ENCODE assay signal across 13 cellular contexts in genomic region chr17:64540118-64540776, GRCh38.
"Had no signal": no experiment of that assay in that cellular context is flagged by ENCODE, and none has a peak within 500 bp of the region (broad histone marks: within the 10 kb centered on the region; RNA-seq: fewer than 3 reads in every experiment).

No MANE protein-coding gene starts in this region.

- H3K36me3 ChIP-seq: colonic mucosa, uterus had no signal

- H3K27ac Mint-ChIP-seq: T-helper 1 cell treated with Interleukin-12 subunit alpha and Interleukin-12 subunit beta and Interleukin-4 antibody, amounts not matched to agents 30 μg/mL and 1 μg/mL, for 36 hours had no signal

- H3K27me3 ChIP-seq: cardiac muscle cell, colonic mucosa, stomach, thyroid gland, uterus had no signal

- DNase-seq: activated CD4-positive, alpha-beta T cell treated with anti-CD3 and anti-CD28 coated beads, Interleukin-2, amount 50 U/mL, for 4 hours; activated naive CD4-positive, alpha-beta T cell; colonic mucosa; hippocampal formation; kidney glomerular epithelial cell; retina; stomach; thyroid gland; uterus had no signal

- H3K9ac ChIP-seq: parathyroid adenoma had no signal

- H3K4me1 ChIP-seq: colonic mucosa, parathyroid adenoma, thyroid gland, uterus had no signal

- H3K4me3 ChIP-seq: cardiac muscle cell, colonic mucosa, skin epidermis, stomach, thyroid gland, uterus had no signal

- H3K27ac ChIP-seq: colonic mucosa, parathyroid adenoma, skin epidermis, stomach, thyroid gland, uterus had no signal

- H3K9me3 Mint-ChIP-seq: T-helper 1 cell treated with Interleukin-12 subunit alpha and Interleukin-12 subunit beta and Interleukin-4 antibody, amounts not matched to agents 30 μg/mL and 1 μg/mL, for 36 hours had no signal

- H2AFZ ChIP-seq: parathyroid adenoma had no signal

- H3K9me3 ChIP-seq: colonic mucosa, stomach, thyroid gland, uterus had no signal

- H3K79me2 ChIP-seq: parathyroid adenoma had no signal

- H3K4me3 Mint-ChIP-seq: T-helper 1 cell treated with Interleukin-12 subunit alpha and Interleukin-12 subunit beta and Interleukin-4 antibody, amounts not matched to agents 30 μg/mL and 1 μg/mL, for 36 hours had no signal
